2 cellular contexts compared by ENCODE assay signal in the genomic region with DNA sequence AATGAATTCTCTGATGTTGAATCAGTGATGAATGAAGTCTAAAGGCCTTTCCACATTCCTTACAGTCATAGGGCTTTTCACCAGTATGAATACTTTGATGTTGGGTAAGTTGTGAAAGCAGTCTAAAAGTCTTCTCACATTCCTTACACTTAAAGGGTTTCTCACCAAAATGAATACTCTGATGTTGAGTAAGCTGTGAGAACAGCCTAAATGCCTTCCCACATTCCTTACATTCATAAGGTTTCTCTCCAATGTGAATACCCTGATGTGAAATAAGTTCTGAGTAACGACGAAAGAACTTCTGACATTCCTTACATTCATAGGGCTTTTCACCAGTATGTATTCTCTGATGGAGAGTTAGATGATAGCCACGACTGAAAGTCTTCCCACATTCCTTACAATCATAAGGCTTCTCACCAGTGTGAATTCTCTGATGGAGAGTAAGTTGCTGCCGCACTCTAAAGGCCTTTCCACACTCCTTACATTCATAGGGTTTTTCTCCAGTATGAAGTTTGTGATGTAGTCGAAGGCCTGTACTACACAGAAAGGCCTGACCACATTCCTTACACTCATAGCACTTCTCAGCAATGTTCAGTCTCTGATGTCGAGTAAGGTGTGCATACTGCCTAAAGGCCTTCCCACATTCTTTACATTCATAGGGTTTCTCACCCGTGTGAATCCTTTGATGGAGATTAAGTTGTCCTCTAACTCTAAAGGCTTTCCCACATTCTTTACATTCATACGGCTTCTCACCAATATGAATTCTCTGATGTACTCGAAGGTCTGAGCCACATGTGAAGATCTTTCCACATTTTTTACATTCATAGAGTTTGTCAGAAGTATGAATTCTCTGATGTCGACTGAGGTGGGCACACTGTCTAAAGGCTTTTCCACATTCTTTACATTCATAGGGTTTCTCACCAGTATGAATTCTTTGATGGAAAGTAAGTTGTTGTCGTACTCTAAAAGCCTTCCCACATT.
TF ChIP-seq lines count a peak whose summit lies in the region.

No MANE protein-coding gene starts in this region.

TF ChIP-seq in GM23338, 12 proteins besides CTCF, POLR2A, EP300 and RAD21:
- TF ChIP-seq, protein P1, sequence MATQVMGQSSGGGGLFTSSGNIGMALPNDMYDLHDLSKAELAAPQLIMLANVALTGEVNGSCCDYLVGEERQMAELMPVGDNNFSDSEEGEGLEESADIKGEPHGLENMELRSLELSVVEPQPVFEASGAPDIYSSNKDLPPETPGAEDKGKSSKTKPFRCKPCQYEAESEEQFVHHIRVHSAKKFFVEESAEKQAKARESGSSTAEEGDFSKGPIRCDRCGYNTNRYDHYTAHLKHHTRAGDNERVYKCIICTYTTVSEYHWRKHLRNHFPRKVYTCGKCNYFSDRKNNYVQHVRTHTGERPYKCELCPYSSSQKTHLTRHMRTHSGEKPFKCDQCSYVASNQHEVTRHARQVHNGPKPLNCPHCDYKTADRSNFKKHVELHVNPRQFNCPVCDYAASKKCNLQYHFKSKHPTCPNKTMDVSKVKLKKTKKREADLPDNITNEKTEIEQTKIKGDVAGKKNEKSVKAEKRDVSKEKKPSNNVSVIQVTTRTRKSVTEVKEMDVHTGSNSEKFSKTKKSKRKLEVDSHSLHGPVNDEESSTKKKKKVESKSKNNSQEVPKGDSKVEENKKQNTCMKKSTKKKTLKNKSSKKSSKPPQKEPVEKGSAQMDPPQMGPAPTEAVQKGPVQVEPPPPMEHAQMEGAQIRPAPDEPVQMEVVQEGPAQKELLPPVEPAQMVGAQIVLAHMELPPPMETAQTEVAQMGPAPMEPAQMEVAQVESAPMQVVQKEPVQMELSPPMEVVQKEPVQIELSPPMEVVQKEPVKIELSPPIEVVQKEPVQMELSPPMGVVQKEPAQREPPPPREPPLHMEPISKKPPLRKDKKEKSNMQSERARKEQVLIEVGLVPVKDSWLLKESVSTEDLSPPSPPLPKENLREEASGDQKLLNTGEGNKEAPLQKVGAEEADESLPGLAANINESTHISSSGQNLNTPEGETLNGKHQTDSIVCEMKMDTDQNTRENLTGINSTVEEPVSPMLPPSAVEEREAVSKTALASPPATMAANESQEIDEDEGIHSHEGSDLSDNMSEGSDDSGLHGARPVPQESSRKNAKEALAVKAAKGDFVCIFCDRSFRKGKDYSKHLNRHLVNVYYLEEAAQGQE (IDR thresholded peaks at IDR 0.05; ENCODE audit: unreplicated experiment): no peak
- TF ChIP-seq CREB1 (CRISPR knock-in tag; IDR thresholded peaks at IDR 0.05; ENCODE audit: low read depth): no peak
- no peak for TF ChIP-seq NANOG (IDR thresholded peaks at IDR 0.05; ENCODE audit: borderline replicate concordance)
- TF ChIP-seq ZNF114 (CRISPR knock-in tag; IDR thresholded peaks at IDR 0.05): no peak
- TF ChIP-seq, protein P2, sequence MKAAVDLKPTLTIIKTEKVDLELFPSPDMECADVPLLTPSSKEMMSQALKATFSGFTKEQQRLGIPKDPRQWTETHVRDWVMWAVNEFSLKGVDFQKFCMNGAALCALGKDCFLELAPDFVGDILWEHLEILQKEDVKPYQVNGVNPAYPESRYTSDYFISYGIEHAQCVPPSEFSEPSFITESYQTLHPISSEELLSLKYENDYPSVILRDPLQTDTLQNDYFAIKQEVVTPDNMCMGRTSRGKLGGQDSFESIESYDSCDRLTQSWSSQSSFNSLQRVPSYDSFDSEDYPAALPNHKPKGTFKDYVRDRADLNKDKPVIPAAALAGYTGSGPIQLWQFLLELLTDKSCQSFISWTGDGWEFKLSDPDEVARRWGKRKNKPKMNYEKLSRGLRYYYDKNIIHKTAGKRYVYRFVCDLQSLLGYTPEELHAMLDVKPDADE (IDR thresholded peaks at IDR 0.05): no peak
- TF ChIP-seq ZNF331 (CRISPR knock-in tag; IDR thresholded peaks at IDR 0.05; ENCODE audit: low read depth): no peak
- TF ChIP-seq STAT1 (IDR thresholded peaks at IDR 0.05; ENCODE audit: unreplicated experiment): no peak
- no peak for TF ChIP-seq EZH2phosphoT487 (IDR thresholded peaks at IDR 0.05; ENCODE audit: unreplicated experiment)

TF ChIP-seq in K562, 482 proteins besides CTCF, POLR2A, EP300 and RAD21 (continues in another document):
- no peak for TF ChIP-seq ZNF79 (CRISPR knock-in tag; IDR thresholded peaks at IDR 0.05; ENCODE audit: low read depth)
- TF ChIP-seq, protein P3, sequence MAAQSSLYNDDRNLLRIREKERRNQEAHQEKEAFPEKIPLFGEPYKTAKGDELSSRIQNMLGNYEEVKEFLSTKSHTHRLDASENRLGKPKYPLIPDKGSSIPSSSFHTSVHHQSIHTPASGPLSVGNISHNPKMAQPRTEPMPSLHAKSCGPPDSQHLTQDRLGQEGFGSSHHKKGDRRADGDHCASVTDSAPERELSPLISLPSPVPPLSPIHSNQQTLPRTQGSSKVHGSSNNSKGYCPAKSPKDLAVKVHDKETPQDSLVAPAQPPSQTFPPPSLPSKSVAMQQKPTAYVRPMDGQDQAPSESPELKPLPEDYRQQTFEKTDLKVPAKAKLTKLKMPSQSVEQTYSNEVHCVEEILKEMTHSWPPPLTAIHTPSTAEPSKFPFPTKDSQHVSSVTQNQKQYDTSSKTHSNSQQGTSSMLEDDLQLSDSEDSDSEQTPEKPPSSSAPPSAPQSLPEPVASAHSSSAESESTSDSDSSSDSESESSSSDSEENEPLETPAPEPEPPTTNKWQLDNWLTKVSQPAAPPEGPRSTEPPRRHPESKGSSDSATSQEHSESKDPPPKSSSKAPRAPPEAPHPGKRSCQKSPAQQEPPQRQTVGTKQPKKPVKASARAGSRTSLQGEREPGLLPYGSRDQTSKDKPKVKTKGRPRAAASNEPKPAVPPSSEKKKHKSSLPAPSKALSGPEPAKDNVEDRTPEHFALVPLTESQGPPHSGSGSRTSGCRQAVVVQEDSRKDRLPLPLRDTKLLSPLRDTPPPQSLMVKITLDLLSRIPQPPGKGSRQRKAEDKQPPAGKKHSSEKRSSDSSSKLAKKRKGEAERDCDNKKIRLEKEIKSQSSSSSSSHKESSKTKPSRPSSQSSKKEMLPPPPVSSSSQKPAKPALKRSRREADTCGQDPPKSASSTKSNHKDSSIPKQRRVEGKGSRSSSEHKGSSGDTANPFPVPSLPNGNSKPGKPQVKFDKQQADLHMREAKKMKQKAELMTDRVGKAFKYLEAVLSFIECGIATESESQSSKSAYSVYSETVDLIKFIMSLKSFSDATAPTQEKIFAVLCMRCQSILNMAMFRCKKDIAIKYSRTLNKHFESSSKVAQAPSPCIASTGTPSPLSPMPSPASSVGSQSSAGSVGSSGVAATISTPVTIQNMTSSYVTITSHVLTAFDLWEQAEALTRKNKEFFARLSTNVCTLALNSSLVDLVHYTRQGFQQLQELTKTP (IDR thresholded peaks at IDR 0.05; ENCODE audit: low read depth in 1 of 2, partially characterized antibody in 2 of 2): no peak
- no peak for TF ChIP-seq ZNF436 (CRISPR knock-in tag; IDR thresholded peaks at IDR 0.05)
- no peak for TF ChIP-seq SRF (CRISPR knock-in tag; IDR thresholded peaks at IDR 0.05)
- TF ChIP-seq TAF7 (tag; IDR thresholded peaks at IDR 0.05): no peak
- no peak for TF ChIP-seq ASH1L (IDR thresholded peaks at IDR 0.05; ENCODE audit: borderline replicate concordance, low read depth, partially characterized antibody)
- TF ChIP-seq JUNB (CRISPR knock-in tag; conservative IDR thresholded peaks at IDR 0.05): no peak
- no peak for TF ChIP-seq ZNF384 (IDR thresholded peaks at IDR 0.05; ENCODE audit: low read depth, low read length)
- TF ChIP-seq CREM (IDR thresholded peaks at IDR 0.05; ENCODE audit: low read depth): no peak
- TF ChIP-seq, protein P4, sequence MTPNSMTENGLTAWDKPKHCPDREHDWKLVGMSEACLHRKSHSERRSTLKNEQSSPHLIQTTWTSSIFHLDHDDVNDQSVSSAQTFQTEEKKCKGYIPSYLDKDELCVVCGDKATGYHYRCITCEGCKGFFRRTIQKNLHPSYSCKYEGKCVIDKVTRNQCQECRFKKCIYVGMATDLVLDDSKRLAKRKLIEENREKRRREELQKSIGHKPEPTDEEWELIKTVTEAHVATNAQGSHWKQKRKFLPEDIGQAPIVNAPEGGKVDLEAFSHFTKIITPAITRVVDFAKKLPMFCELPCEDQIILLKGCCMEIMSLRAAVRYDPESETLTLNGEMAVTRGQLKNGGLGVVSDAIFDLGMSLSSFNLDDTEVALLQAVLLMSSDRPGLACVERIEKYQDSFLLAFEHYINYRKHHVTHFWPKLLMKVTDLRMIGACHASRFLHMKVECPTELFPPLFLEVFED (CRISPR knock-in tag; conservative IDR thresholded peaks at IDR 0.05): no peak
- TF ChIP-seq GTF2F1 (IDR thresholded peaks at IDR 0.05; ENCODE audit: low read depth, low read length): no peak
- TF ChIP-seq, protein P5, sequence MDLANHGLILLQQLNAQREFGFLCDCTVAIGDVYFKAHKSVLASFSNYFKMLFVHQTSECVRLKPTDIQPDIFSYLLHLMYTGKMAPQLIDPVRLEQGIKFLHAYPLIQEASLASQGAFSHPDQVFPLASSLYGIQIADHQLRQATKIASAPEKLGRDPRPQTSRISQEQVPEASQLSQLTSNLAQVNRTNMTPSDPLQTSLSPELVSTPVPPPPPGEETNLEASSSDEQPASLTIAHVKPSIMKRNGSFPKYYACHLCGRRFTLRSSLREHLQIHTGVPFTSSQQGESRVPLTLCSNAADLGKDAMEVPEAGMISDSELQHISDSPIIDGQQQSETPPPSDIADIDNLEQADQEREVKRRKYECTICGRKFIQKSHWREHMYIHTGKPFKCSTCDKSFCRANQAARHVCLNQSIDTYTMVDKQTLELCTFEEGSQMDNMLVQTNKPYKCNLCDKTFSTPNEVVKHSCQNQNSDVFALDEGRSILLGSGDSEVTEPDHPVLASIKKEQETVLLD (IDR thresholded peaks at IDR 0.05): no peak
- TF ChIP-seq, protein P6, sequence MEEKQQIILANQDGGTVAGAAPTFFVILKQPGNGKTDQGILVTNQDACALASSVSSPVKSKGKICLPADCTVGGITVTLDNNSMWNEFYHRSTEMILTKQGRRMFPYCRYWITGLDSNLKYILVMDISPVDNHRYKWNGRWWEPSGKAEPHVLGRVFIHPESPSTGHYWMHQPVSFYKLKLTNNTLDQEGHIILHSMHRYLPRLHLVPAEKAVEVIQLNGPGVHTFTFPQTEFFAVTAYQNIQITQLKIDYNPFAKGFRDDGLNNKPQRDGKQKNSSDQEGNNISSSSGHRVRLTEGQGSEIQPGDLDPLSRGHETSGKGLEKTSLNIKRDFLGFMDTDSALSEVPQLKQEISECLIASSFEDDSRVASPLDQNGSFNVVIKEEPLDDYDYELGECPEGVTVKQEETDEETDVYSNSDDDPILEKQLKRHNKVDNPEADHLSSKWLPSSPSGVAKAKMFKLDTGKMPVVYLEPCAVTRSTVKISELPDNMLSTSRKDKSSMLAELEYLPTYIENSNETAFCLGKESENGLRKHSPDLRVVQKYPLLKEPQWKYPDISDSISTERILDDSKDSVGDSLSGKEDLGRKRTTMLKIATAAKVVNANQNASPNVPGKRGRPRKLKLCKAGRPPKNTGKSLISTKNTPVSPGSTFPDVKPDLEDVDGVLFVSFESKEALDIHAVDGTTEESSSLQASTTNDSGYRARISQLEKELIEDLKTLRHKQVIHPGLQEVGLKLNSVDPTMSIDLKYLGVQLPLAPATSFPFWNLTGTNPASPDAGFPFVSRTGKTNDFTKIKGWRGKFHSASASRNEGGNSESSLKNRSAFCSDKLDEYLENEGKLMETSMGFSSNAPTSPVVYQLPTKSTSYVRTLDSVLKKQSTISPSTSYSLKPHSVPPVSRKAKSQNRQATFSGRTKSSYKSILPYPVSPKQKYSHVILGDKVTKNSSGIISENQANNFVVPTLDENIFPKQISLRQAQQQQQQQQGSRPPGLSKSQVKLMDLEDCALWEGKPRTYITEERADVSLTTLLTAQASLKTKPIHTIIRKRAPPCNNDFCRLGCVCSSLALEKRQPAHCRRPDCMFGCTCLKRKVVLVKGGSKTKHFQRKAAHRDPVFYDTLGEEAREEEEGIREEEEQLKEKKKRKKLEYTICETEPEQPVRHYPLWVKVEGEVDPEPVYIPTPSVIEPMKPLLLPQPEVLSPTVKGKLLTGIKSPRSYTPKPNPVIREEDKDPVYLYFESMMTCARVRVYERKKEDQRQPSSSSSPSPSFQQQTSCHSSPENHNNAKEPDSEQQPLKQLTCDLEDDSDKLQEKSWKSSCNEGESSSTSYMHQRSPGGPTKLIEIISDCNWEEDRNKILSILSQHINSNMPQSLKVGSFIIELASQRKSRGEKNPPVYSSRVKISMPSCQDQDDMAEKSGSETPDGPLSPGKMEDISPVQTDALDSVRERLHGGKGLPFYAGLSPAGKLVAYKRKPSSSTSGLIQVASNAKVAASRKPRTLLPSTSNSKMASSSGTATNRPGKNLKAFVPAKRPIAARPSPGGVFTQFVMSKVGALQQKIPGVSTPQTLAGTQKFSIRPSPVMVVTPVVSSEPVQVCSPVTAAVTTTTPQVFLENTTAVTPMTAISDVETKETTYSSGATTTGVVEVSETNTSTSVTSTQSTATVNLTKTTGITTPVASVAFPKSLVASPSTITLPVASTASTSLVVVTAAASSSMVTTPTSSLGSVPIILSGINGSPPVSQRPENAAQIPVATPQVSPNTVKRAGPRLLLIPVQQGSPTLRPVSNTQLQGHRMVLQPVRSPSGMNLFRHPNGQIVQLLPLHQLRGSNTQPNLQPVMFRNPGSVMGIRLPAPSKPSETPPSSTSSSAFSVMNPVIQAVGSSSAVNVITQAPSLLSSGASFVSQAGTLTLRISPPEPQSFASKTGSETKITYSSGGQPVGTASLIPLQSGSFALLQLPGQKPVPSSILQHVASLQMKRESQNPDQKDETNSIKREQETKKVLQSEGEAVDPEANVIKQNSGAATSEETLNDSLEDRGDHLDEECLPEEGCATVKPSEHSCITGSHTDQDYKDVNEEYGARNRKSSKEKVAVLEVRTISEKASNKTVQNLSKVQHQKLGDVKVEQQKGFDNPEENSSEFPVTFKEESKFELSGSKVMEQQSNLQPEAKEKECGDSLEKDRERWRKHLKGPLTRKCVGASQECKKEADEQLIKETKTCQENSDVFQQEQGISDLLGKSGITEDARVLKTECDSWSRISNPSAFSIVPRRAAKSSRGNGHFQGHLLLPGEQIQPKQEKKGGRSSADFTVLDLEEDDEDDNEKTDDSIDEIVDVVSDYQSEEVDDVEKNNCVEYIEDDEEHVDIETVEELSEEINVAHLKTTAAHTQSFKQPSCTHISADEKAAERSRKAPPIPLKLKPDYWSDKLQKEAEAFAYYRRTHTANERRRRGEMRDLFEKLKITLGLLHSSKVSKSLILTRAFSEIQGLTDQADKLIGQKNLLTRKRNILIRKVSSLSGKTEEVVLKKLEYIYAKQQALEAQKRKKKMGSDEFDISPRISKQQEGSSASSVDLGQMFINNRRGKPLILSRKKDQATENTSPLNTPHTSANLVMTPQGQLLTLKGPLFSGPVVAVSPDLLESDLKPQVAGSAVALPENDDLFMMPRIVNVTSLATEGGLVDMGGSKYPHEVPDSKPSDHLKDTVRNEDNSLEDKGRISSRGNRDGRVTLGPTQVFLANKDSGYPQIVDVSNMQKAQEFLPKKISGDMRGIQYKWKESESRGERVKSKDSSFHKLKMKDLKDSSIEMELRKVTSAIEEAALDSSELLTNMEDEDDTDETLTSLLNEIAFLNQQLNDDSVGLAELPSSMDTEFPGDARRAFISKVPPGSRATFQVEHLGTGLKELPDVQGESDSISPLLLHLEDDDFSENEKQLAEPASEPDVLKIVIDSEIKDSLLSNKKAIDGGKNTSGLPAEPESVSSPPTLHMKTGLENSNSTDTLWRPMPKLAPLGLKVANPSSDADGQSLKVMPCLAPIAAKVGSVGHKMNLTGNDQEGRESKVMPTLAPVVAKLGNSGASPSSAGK (IDR thresholded peaks at IDR 0.05): peak; percentile 53
- no peak for TF ChIP-seq CSDE1 (IDR thresholded peaks at IDR 0.05)
- TF ChIP-seq, protein P7, sequence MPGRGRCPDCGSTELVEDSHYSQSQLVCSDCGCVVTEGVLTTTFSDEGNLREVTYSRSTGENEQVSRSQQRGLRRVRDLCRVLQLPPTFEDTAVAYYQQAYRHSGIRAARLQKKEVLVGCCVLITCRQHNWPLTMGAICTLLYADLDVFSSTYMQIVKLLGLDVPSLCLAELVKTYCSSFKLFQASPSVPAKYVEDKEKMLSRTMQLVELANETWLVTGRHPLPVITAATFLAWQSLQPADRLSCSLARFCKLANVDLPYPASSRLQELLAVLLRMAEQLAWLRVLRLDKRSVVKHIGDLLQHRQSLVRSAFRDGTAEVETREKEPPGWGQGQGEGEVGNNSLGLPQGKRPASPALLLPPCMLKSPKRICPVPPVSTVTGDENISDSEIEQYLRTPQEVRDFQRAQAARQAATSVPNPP (IDR thresholded peaks at IDR 0.05; ENCODE audit: borderline replicate concordance, insufficient read depth, insufficient read length): no peak
- no peak for TF ChIP-seq FOXP1 (CRISPR knock-in tag; IDR thresholded peaks at IDR 0.05)
- peak; percentile 64; the same call in 1 of the 2 replicates for TF ChIP-seq ZNF274 (IDR thresholded peaks at IDR 0.05; ENCODE audit: borderline replicate concordance, low read depth, low read length)
